9 cellular contexts compared by ENCODE assay signal in the genomic region with DNA sequence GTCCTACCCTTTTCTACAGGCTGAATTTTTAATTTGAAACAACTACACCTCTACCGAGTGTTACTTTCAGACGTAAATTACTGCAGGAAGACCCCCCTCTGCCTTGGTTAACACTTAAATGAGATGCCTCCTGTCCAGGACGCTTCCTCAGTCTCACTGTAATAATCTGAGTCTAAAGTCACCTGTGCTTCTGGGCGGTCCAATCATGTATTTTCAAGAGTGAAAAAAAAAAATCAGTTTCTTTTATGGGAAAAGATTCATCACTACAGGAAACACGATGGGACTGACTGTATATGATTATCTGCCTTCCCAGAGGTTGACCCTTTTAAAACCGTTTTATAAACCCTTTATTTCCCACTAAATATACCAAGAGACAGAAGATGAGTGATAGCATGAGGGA. TPM values are rescaled to one million over a fixed set of nuclear protein-coding genes. Genes with fewer than 3 reads are reported as not detected.
DNase-seq lines count a peak whose midpoint lies in the region; ATAC-seq, FAIRE-seq and TF ChIP-seq lines count a peak whose summit lies in the region.
"Had no signal": no experiment of that assay in that cellular context is flagged by ENCODE, and none has a peak within 500 bp of the region (broad histone marks: within the 10 kb centered on the region; RNA-seq: fewer than 3 reads in every experiment).

No MANE protein-coding gene starts in this region.

- peak overlapping the region; percentile 74 to 98 for H3K4me3 Mint-ChIP-seq in activated T-cell treated with anti-CD3 and anti-CD28 coated beads, Interleukin-2, amount 50 U/mL, for 72 hours
- peak overlapping the region; percentile 92 for H3K4me3 Mint-ChIP-seq in astrocyte (ENCODE audit: unreplicated experiment)

- no peaks in the 10 kb centered on the region for H3K79me2 ChIP-seq in astrocyte (ENCODE audit: insufficient read depth, low read length)

- H3K4me3 ChIP-seq in astrocyte (ENCODE audit: insufficient read depth, low read depth, low read length) (peak overlapping the region; percentile 73), left lung (peak overlapping the region; percentile 36 to 61), thyroid gland (replicated peaks in 1 of 3) (peak overlapping the region; percentile 59 to 83 (median 63))

- H3K4me1 ChIP-seq in astrocyte (ENCODE audit: insufficient read depth, low read length) (peaks cover 10% of the 10 kb centered on the region), left lung (peaks cover 4 to 51% of the 10 kb centered on the region in 2 donors), thyroid gland (peaks cover 20 to 27% of the 10 kb centered on the region in 2 donors)

- peaks cover 32% of the 10 kb centered on the region for H3K27me3 Mint-ChIP-seq in activated T-cell treated with anti-CD3 and anti-CD28 coated beads, Interleukin-2, amount 50 U/mL, for 72 hours (ENCODE audit: low read depth)
- H3K27me3 Mint-ChIP-seq in astrocyte (ENCODE audit: low read depth, unreplicated experiment): no peaks in the 10 kb centered on the region

- peaks cover 3 to 7% of the 10 kb centered on the region in 2 donors for H3K36me3 Mint-ChIP-seq in activated T-cell treated with anti-CD3 and anti-CD28 coated beads, Interleukin-2, amount 50 U/mL, for 72 hours (ENCODE audit: insufficient read depth in 2 of 2)
- no peaks in the 10 kb centered on the region for H3K36me3 Mint-ChIP-seq in astrocyte (ENCODE audit: low read depth, unreplicated experiment)

- POLR2A ChIA-PET in HEK293T (lab: Yijun Ruan, JAX): no interaction called here

- H2AFZ ChIP-seq in astrocyte (ENCODE audit: low read depth, low read length): no peak overlapping the region

- H3K4me2 ChIP-seq in astrocyte (ENCODE audit: low read length): peak overlapping the region; percentile 89

- intact Hi-C loops in left lung (cut with DNase I): no loop called here
- intact Hi-C loops in thyroid gland (cut with DNase I): loop anchor here (10.0 kb wide), 1 partner anchor 64 kb away; no protein-coding TSS in a partner anchor

- no peaks in the 10 kb centered on the region for H4K20me1 ChIP-seq in astrocyte (ENCODE audit: insufficient read depth, low read length)

- H3K27ac Mint-ChIP-seq in activated T-cell treated with anti-CD3 and anti-CD28 coated beads, Interleukin-2, amount 50 U/mL, for 72 hours: peak overlapping the region; percentile 92
- no peak overlapping the region for H3K27ac Mint-ChIP-seq in astrocyte (ENCODE audit: unreplicated experiment)

- TF ChIP-seq POLR2A in thyroid gland (IDR thresholded peaks at IDR 0.05): no peak

- H3K27me3 ChIP-seq in astrocyte (ENCODE audit: insufficient read depth, low read length) (no peaks in the 10 kb centered on the region), left lung (peaks cover 0 to 18% of the 10 kb centered on the region in 2 donors), thyroid gland (no peaks in the 10 kb centered on the region)

- no peak for FAIRE-seq in astrocyte (lab: Jason Lieb, UNC)

- DNase-seq in activated T-cell treated with anti-CD3 and anti-CD28 coated beads, Interleukin-2, amount 50 U/mL, for 72 hours: no peak
- no peak for DNase-seq in activated T-cell treated with anti-CD3 and anti-CD28 coated beads, Interleukin-2, amount 50 U/mL, for 1 hour
- no peak for DNase-seq in astrocyte (ENCODE audit: low read depth)
- no peak for DNase-seq in left lung
- no peak for DNase-seq in thyroid gland
- DNase-seq in islet precursor cell: no peak
- DNase-seq in NOMO-1 treated with DMSO at 0.1 percent for 48 hours (lab: John Stamatoyannopoulos, UW; ENCODE audit: unreplicated experiment): no peak
- DNase-seq in HEK293T (ENCODE audit: extremely low spot score): no peak
- DNase-seq: DMS 273 treated with DMSO at 0.1 percent for 48 hours had no signal

- CTCF ChIA-PET in HEK293T (lab: Yijun Ruan, JAX): no interaction called here

- H3K9me3 Mint-ChIP-seq in activated T-cell treated with anti-CD3 and anti-CD28 coated beads, Interleukin-2, amount 50 U/mL, for 72 hours: no peaks in the 10 kb centered on the region
- H3K9me3 Mint-ChIP-seq in astrocyte (ENCODE audit: unreplicated experiment): no peaks in the 10 kb centered on the region

- TF ChIP-seq CTCF in astrocyte (IDR thresholded peaks at IDR 0.05; ENCODE audit: insufficient read depth, low read depth, low read length) (no peak), left lung (IDR thresholded peaks at IDR 0.05) (no peak), thyroid gland (IDR thresholded peaks at IDR 0.05) (no peak)

- H3K27ac ChIP-seq in astrocyte (ENCODE audit: low read depth, low read length): no peak overlapping the region
- H3K27ac ChIP-seq in left lung: peak overlapping the region; percentile 95 to 100
- peak overlapping the region; percentile 95 to 97 (median 97) for H3K27ac ChIP-seq in thyroid gland

- H3K36me3 ChIP-seq in astrocyte (ENCODE audit: insufficient read depth, low read length) (no peaks in the 10 kb centered on the region), left lung (peaks cover 0 to 8% of the 10 kb centered on the region in 2 donors), thyroid gland (no peaks in the 10 kb centered on the region)

- ATAC-seq in activated T-cell treated with anti-CD3 and anti-CD28 coated beads, Interleukin-2, amount 50 U/mL, for 72 hours (replicated peaks in 1 of 2): no peak
- peak; percentile 8 for ATAC-seq in left lung

- H3K9me3 ChIP-seq in astrocyte (ENCODE audit: insufficient read depth, low read depth, low read length): no peaks in the 10 kb centered on the region
- H3K9me3 ChIP-seq in left lung: no peaks in the 10 kb centered on the region
- H3K9me3 ChIP-seq in thyroid gland: no peaks in the 10 kb centered on the region

- 6 to 13% methylated on average over 6 of the region's 6 CpGs for WGBS in thyroid gland, 2 donors

- peak overlapping the region; percentile 69 for H3K9ac ChIP-seq in astrocyte (ENCODE audit: low read length)

- peaks cover 50% of the 10 kb centered on the region for H3K4me1 Mint-ChIP-seq in activated T-cell treated with anti-CD3 and anti-CD28 coated beads, Interleukin-2, amount 50 U/mL, for 72 hours (ENCODE audit: low read depth)
- H3K4me1 Mint-ChIP-seq in astrocyte (ENCODE audit: low read depth, unreplicated experiment): peaks cover 15% of the 10 kb centered on the region

TF ChIP-seq in HEK293T, 16 proteins besides CTCF, POLR2A, EP300 and RAD21:
- TF ChIP-seq ARNT (IDR thresholded peaks at IDR 0.05) (no peak), SP1 (IDR thresholded peaks at IDR 0.05) (no peak), CTBP1 (IDR thresholded peaks at IDR 0.05; ENCODE audit: borderline replicate concordance) (no peak), FOXM1 (IDR thresholded peaks at IDR 0.05; ENCODE audit: borderline replicate concordance) (no peak), TARDBP (IDR thresholded peaks at IDR 0.05) (no peak), FOXK2 (IDR thresholded peaks at IDR 0.05) (no peak), SUZ12 (IDR thresholded peaks at IDR 0.05) (no peak), ZNF384 (IDR thresholded peaks at IDR 0.05) (no peak), ELF4 (IDR thresholded peaks at IDR 0.05) (no peak), NFRKB (IDR thresholded peaks at IDR 0.05) (no peak), HDGF (IDR thresholded peaks at IDR 0.05; ENCODE audit: borderline replicate concordance) (no peak), L3MBTL2 (conservative IDR thresholded peaks at IDR 0.05) (no peak), LEF1 (IDR thresholded peaks at IDR 0.05; ENCODE audit: borderline replicate concordance) (no peak), FOXA1 (IDR thresholded peaks at IDR 0.05) (no peak), BHLHE40 (IDR thresholded peaks at IDR 0.05; ENCODE audit: borderline replicate concordance) (no peak)
- TF ChIP-seq, protein P1, sequence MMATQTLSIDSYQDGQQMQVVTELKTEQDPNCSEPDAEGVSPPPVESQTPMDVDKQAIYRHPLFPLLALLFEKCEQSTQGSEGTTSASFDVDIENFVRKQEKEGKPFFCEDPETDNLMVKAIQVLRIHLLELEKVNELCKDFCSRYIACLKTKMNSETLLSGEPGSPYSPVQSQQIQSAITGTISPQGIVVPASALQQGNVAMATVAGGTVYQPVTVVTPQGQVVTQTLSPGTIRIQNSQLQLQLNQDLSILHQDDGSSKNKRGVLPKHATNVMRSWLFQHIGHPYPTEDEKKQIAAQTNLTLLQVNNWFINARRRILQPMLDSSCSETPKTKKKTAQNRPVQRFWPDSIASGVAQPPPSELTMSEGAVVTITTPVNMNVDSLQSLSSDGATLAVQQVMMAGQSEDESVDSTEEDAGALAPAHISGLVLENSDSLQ (IDR thresholded peaks at IDR 0.05): no peak
TF ChIP-seq in HEK293T: peak in this region for 0.

RNA-seq across cellular contexts. Expression of a gene that starts 0.8 kb away (rescaled TPM):
- 10 to 100 TPM; 10.9 to 12.0 TPM for total RNA-seq in activated T-cell treated with anti-CD3 and anti-CD28 coated beads, Interleukin-2, amount 50 U/mL, for 72 hours
- 2.3 and 2.9 TPM in 2 replicates for total RNA-seq in astrocyte
- total RNA-seq in left lung: 100 to 1,000 TPM in 1 of 2 donors, 10 to 100 TPM in 1; 83.5 to 110 TPM
- 100 to 1,000 TPM; 200 to 369 (median 323) TPM for total RNA-seq in thyroid gland

Comparison
In these comparisons a context has a peak if more than half of its experiments do, and no peak if none do; other contexts are left out.
1. RNA of a gene that starts 0.8 kb away (total RNA-seq): 200 to 369 TPM in thyroid gland and 83.5 to 110 TPM in left lung; 10.9 to 12.0 TPM in activated T-cell treated with anti-CD3 and anti-CD28 coated beads, Interleukin-2, amount 50 U/mL, for 72 hours and 2.3 to 2.9 TPM in astrocyte; every median in the first group is over 4 times any median in the second.
2. Peak in every context shown above with its lines, with median percentiles within 50 percentile points of each other: H3K4me3 ChIP-seq.